In the genomic region with DNA sequence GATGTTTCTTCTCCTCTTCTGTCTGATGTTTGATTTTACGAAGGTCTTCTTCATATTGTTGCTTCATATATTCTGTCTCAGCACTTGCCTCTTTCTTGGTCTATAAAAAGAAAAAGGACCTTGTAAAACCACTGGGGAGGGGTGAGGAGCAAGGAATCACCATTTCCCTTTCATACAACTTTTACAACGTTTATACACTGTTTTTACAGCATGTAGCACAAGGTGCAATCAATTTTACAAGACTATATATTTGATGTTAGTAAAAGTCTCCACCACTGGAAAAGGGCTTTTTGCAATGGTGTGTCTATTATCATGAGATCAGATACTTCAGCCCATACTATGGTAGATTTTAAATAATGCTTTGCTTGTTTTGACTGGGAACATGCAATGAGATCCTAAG, we compare ENCODE assay signal across 23 cellular contexts.
"Had no signal": no experiment of that assay in that cellular context is flagged by ENCODE, and none has a peak within 500 bp of the region (broad histone marks: within the 10 kb centered on the region; RNA-seq: fewer than 3 reads in every experiment).

No MANE protein-coding gene starts in this region.

- H3K4me1 ChIP-seq: SJSA1 had no signal

- H3K9me3 ChIP-seq: SJSA1 had no signal

- H3K4me3 ChIP-seq: SJSA1, SK-N-MC had no signal

- H3K27ac ChIP-seq: SJSA1, SK-N-MC had no signal

- H3K36me3 ChIP-seq: SJSA1 had no signal

- H3K27me3 ChIP-seq: SJSA1 had no signal

- DNase-seq: IMR-90, Karpas-422, KG1, MM.1S, NCI-H1092 treated with DMSO at 0.1 percent for 48 hours, NCI-H1436, NCI-H187, NCI-H2029, NCI-H2081 treated with DMSO at 0.1 percent for 48 hours, NCI-H2171, NCI-H226, NCI-H446, NCI-H510A, NCI-H524 treated with DMSO at 0.1 percent for 48 hours, NCI-H69, NCI-H774, OCI-M1, Right ventricle myocardium superior, RPMI8226, SIG-M5 had no signal

- ATAC-seq: HepG2 had no signal
